Comparison of ENCODE assay signal across 27 cellular contexts in the genomic region with DNA sequence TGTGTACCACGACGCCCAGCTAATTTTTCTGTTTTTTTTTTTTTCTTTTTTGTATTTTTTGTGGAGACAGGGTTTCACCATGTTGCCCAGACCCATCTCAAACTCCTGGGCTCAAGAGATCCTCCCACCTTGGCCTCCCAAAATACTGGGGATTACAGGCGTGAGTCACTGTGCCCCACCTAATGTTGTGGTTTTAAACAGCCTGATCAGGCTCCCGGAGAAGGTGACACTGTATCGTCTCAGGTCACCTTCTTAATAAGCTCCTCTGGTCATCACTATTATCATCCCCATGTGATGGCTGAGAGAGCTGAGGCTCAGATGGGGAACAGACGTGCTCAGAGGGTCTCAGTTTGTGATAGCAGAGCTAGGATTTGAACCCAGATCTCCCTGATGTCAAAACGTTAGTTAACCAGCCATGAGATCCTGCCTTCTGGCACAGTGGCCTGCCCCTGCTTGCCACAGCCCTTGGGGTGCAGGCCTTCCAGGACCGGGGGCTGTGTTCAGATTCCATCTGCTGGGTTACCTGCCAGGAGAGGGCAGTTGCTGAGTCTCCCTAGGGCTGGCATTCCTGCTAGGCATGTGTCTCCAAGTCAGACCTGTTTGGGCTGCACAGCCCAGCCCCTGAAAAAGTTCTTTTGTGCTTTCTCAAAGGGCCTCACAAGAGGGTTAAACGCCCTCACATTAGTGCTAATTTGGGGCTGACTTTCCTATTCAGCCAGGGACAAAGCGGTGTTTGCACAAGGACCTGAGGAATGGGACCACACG. TPM values are rescaled to one million over a fixed set of nuclear protein-coding genes. Genes with fewer than 3 reads are reported as not detected.
DNase-seq lines count a peak whose midpoint lies in the region; ATAC-seq and TF ChIP-seq lines count a peak whose summit lies in the region.
"Had no signal": no experiment of that assay in that cellular context is flagged by ENCODE, and none has a peak within 500 bp of the region (broad histone marks: within the 10 kb centered on the region; RNA-seq: fewer than 3 reads in every experiment).

No MANE protein-coding gene starts in this region.

- no peaks in the 10 kb centered on the region for H3K9me3 ChIP-seq in WERI-Rb-1 (ENCODE audit: severe bottlenecking)
- H3K9me3 ChIP-seq: ascending aorta, stomach, upper lobe of left lung had no signal

- H3K36me3 Mint-ChIP-seq in WTC11 (no peaks in the 10 kb centered on the region), type B pancreatic cell (no peaks in the 10 kb centered on the region)
- no peaks in the 10 kb centered on the region for H3K36me3 Mint-ChIP-seq in activated T-helper 1 cell treated with anti-CD3 and anti-CD28 coated beads, Interleukin-12 subunit alpha, Interleukin-12 subunit beta, Interleukin-2, Interleukin-4 antibody, amounts not matched to agents 30 ng/mL and 10 ng/mL and 1 ng/mL, durations not matched to agents 14 hours and 24 hours and 36 hours (ENCODE audit: low read depth)
- H3K36me3 Mint-ChIP-seq: activated naive CD8-positive, alpha-beta T cell; memory B cell had no signal

- CTCF ChIA-PET in WTC11 (lab: Charles Lee) = interaction anchor here (0.6 to 2.2 kb wide), 9 partner anchors 22 to 181 kb away, joined by 3 to 13 read pairs (median 3); no protein-coding TSS in a partner anchor

- intact Hi-C loops in activated T-helper 1 cell treated with anti-CD3 and anti-CD28 coated beads, Interleukin-12 subunit alpha, Interleukin-12 subunit beta, Interleukin-2, Interleukin-4 antibody, amounts not matched to agents 30 ng/mL and 10 ng/mL and 1 ng/mL, durations not matched to agents 14 hours and 24 hours and 36 hours (cut with micrococcal nuclease) = no loop called here

- no peaks in the 10 kb centered on the region for H3K36me3 ChIP-seq in WERI-Rb-1
- H3K36me3 ChIP-seq: ascending aorta, stomach, upper lobe of left lung had no signal

- POLR2A ChIA-PET in WTC11 (lab: Charles Lee) = interaction anchor here (0.6 to 0.7 kb wide), 2 partner anchors 77 to 79 kb away, joined by 3 read pairs; no protein-coding TSS in a partner anchor

- peak; percentile 93 for ATAC-seq in WTC11
- ATAC-seq: activated CD4-positive, alpha-beta T cell treated with anti-CD3 and anti-CD28 coated beads for 36 hours; GM12878; left cardiac atrium had no signal

- no peak overlapping the region for H3K27ac ChIP-seq in WERI-Rb-1
- H3K27ac ChIP-seq: ascending aorta, dorsolateral prefrontal cortex, stomach, upper lobe of left lung had no signal

- no peak overlapping the region for H3K4me3 ChIP-seq in WERI-Rb-1 (ENCODE audit: low read depth, low read length)
- H3K4me3 ChIP-seq: ascending aorta, dorsolateral prefrontal cortex, GM12878, stomach, upper lobe of left lung had no signal

- H3K27ac Mint-ChIP-seq in WTC11 = peak overlapping the region; percentile 91
- peak overlapping the region; percentile 75 for H3K27ac Mint-ChIP-seq in type B pancreatic cell
- no peak overlapping the region for H3K27ac Mint-ChIP-seq in activated T-helper 1 cell treated with anti-CD3 and anti-CD28 coated beads, Interleukin-12 subunit alpha, Interleukin-12 subunit beta, Interleukin-2, Interleukin-4 antibody, amounts not matched to agents 30 ng/mL and 10 ng/mL and 1 ng/mL, durations not matched to agents 14 hours and 24 hours and 36 hours
- H3K27ac Mint-ChIP-seq: activated CD4-positive, alpha-beta T cell treated with anti-CD3 and anti-CD28 coated beads for 36 hours; activated naive CD8-positive, alpha-beta T cell; activated T-helper 2 cell treated with anti-CD3 and anti-CD28 coated beads, Interferon-gamma antibody, Interleukin-2, Interleukin-4, amounts not matched to agents 10 μg/mL and 5 μg/mL and 100 μg/mL, durations not matched to agents 14 hours and 24 hours and 36 hours; B cell; HFFc6; memory B cell had no signal

- 0 out of 2 replicates have a peak overlapping the region, but pooled peaks have one; percentile 10 for H3K4me3 Mint-ChIP-seq in WTC11
- no peak overlapping the region for H3K4me3 Mint-ChIP-seq in type B pancreatic cell
- H3K4me3 Mint-ChIP-seq in activated T-helper 1 cell treated with anti-CD3 and anti-CD28 coated beads, Interleukin-12 subunit alpha, Interleukin-12 subunit beta, Interleukin-2, Interleukin-4 antibody, amounts not matched to agents 30 ng/mL and 10 ng/mL and 1 ng/mL, durations not matched to agents 14 hours and 24 hours and 36 hours = no peak overlapping the region
- H3K4me3 Mint-ChIP-seq: activated CD4-positive, alpha-beta T cell treated with anti-CD3 and anti-CD28 coated beads for 36 hours; activated naive CD8-positive, alpha-beta T cell; B cell; HFFc6; memory B cell had no signal

- H3K4me1 Mint-ChIP-seq in WTC11 (peaks cover 20% of the 10 kb centered on the region), type B pancreatic cell (ENCODE audit: unreplicated experiment) (peaks cover 19% of the 10 kb centered on the region)
- H3K4me1 Mint-ChIP-seq in activated T-helper 1 cell treated with anti-CD3 and anti-CD28 coated beads, Interleukin-12 subunit alpha, Interleukin-12 subunit beta, Interleukin-2, Interleukin-4 antibody, amounts not matched to agents 30 ng/mL and 10 ng/mL and 1 ng/mL, durations not matched to agents 14 hours and 24 hours and 36 hours (ENCODE audit: low read depth) = no peaks in the 10 kb centered on the region
- H3K4me1 Mint-ChIP-seq: activated CD4-positive, alpha-beta T cell treated with anti-CD3 and anti-CD28 coated beads for 36 hours; B cell; memory B cell had no signal

- peak; percentile 37 for DNase-seq in activated CD8-positive, alpha-beta memory T cell treated with anti-CD3 and anti-CD28 coated beads for 24 hours
- DNase-seq in activated CD8-positive, alpha-beta memory T cell treated with anti-CD3 and anti-CD28 coated beads, Interleukin-2, amount 50 U/mL, for 4 hours = no peak
- DNase-seq in WTC11 (ENCODE audit: low spot score) (peak; percentile 40), iPS DF 19.7 (ENCODE audit: low read depth, low spot score) (peak; percentile 75), type B pancreatic cell (ENCODE audit: extremely low spot score, unreplicated experiment) (no peak), WERI-Rb-1 (no peak), NCI-H1930 (lab: John Stamatoyannopoulos, UW) (no peak)
- no peak for DNase-seq in activated T-helper 1 cell treated with anti-CD3 and anti-CD28 coated beads, Interleukin-12 subunit alpha, Interleukin-12 subunit beta, Interleukin-2, Interleukin-4 antibody, amounts not matched to agents 30 ng/mL and 10 ng/mL and 1 ng/mL, durations not matched to agents 14 hours and 24 hours and 36 hours (ENCODE audit: low spot score)
- DNase-seq: activated CD4-positive, alpha-beta T cell treated with anti-CD3 and anti-CD28 coated beads for 36 hours; dorsolateral prefrontal cortex; HFFc6; left cardiac atrium; NCI-H1436 treated with DMSO at 0.1 percent for 48 hours; NCI-H82; OCI-M1; SIG-M5; stimulated activated CD4-positive, alpha-beta T cell treated with anti-CD3 and anti-CD28 coated beads, Interleukin-12 subunit alpha, Interleukin-12 subunit beta, amount 100 ng/mL, for 4 hours; stomach had no signal

- H3K9me3 Mint-ChIP-seq in WTC11 (no peaks in the 10 kb centered on the region), type B pancreatic cell (no peaks in the 10 kb centered on the region)
- no peaks in the 10 kb centered on the region for H3K9me3 Mint-ChIP-seq in activated T-helper 1 cell treated with anti-CD3 and anti-CD28 coated beads, Interleukin-12 subunit alpha, Interleukin-12 subunit beta, Interleukin-2, Interleukin-4 antibody, amounts not matched to agents 30 ng/mL and 10 ng/mL and 1 ng/mL, durations not matched to agents 14 hours and 24 hours and 36 hours
- H3K9me3 Mint-ChIP-seq: activated T-helper 2 cell treated with anti-CD3 and anti-CD28 coated beads, Interferon-gamma antibody, Interleukin-2, Interleukin-4, amounts not matched to agents 10 μg/mL and 5 μg/mL and 100 μg/mL, durations not matched to agents 14 hours and 24 hours and 36 hours; HFFc6; memory B cell had no signal

- no peak for TF ChIP-seq CTCF in WTC11 (IDR thresholded peaks at IDR 0.05)
- no peak for TF ChIP-seq CTCF in type B pancreatic cell (conservative IDR thresholded peaks at IDR 0.05)
- TF ChIP-seq CTCF in WERI-Rb-1 (IDR thresholded peaks at IDR 0.05; ENCODE audit: low read depth, low read length) = no peak

- no peaks in the 10 kb centered on the region for H3K27me3 ChIP-seq in WERI-Rb-1 (ENCODE audit: insufficient read depth, low read depth, severe bottlenecking)
- H3K27me3 ChIP-seq: ascending aorta, stomach, upper lobe of left lung had no signal

- peaks cover 7% of the 10 kb centered on the region for H3K27me3 Mint-ChIP-seq in WTC11 (ENCODE audit: low read depth)
- H3K27me3 Mint-ChIP-seq in type B pancreatic cell = peaks cover 4% of the 10 kb centered on the region
- H3K27me3 Mint-ChIP-seq in activated T-helper 1 cell treated with anti-CD3 and anti-CD28 coated beads, Interleukin-12 subunit alpha, Interleukin-12 subunit beta, Interleukin-2, Interleukin-4 antibody, amounts not matched to agents 30 ng/mL and 10 ng/mL and 1 ng/mL, durations not matched to agents 14 hours and 24 hours and 36 hours (ENCODE audit: insufficient read depth) = peaks cover 15% of the 10 kb centered on the region
- H3K27me3 Mint-ChIP-seq: activated CD4-positive, alpha-beta T cell treated with anti-CD3 and anti-CD28 coated beads for 36 hours; activated naive CD8-positive, alpha-beta T cell had no signal

TF ChIP-seq in WTC11, 78 proteins besides CTCF, POLR2A, EP300 and RAD21:
- TF ChIP-seq ETV6 (CRISPR knock-in tag; IDR thresholded peaks at IDR 0.05) = peak; percentile 61; the same call in 1 of the 2 replicates
- TF ChIP-seq, protein P1, sequence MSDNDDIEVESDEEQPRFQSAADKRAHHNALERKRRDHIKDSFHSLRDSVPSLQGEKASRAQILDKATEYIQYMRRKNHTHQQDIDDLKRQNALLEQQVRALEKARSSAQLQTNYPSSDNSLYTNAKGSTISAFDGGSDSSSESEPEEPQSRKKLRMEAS (CRISPR knock-in tag; IDR thresholded peaks at IDR 0.05) = peak; percentile 39; the same call in 1 of the 2 replicates
- no peak for TF ChIP-seq ZNF416 (CRISPR knock-in tag; IDR thresholded peaks at IDR 0.05)
- TF ChIP-seq FOXK1 (CRISPR knock-in tag; IDR thresholded peaks at IDR 0.05) = 0 out of 2 replicates have a peak, but pooled peaks have one; percentile 35
- TF ChIP-seq TEAD1 (CRISPR knock-in tag; IDR thresholded peaks at IDR 0.05) = peak; percentile 59; the same call in 1 of the 2 replicates

RNA-seq across cellular contexts. Expression of a gene that starts 32.7 kb away (rescaled TPM):
- 1.5 to 3.0 TPM (median 2.5 TPM) in 3 replicates for total RNA-seq in WTC11 (2021)
- total RNA-seq in type B pancreatic cell (ENCODE audit: low replicate concordance) = 70.6 and 194 TPM in 2 replicates
- not detected in 2 replicates for total RNA-seq in activated T-helper 1 cell treated with anti-CD3 and anti-CD28 coated beads, Interleukin-12 subunit alpha, Interleukin-12 subunit beta, Interleukin-2, Interleukin-4 antibody, amounts not matched to agents 30 ng/mL and 10 ng/mL and 1 ng/mL, durations not matched to agents 14 hours and 24 hours and 36 hours
- total RNA-seq: activated CD4-positive, alpha-beta T cell treated with anti-CD3 and anti-CD28 coated beads for 36 hours; activated T-helper 2 cell treated with anti-CD3 and anti-CD28 coated beads, Interferon-gamma antibody, Interleukin-2, Interleukin-4, amounts not matched to agents 10 μg/mL and 5 μg/mL and 100 μg/mL, durations not matched to agents 14 hours and 24 hours and 36 hours; ascending aorta; B cell; frontal cortex; HFFc6; osteoblast had no signal

Comparison
In these comparisons a context has a peak if more than half of its experiments do, and no peak if none do; other contexts are left out.
1. DNase-seq: peak in activated CD8-positive, alpha-beta memory T cell treated with anti-CD3 and anti-CD28 coated beads for 24 hours (single experiment), WTC11 (single experiment) and iPS DF 19.7 (single experiment); none in activated CD8-positive, alpha-beta memory T cell treated with anti-CD3 and anti-CD28 coated beads, Interleukin-2, amount 50 U/mL, for 4 hours (single experiment), type B pancreatic cell (single experiment), activated T-helper 1 cell treated with anti-CD3 and anti-CD28 coated beads, Interleukin-12 subunit alpha, Interleukin-12 subunit beta, Interleukin-2, Interleukin-4 antibody, amounts not matched to agents 30 ng/mL and 10 ng/mL and 1 ng/mL, durations not matched to agents 14 hours and 24 hours and 36 hours (single experiment), WERI-Rb-1 (single experiment) and NCI-H1930 (0 of 2).
2. RNA of a gene that starts 32.7 kb away (total RNA-seq): 70.6 to 194 TPM in type B pancreatic cell; 1.5 to 3.0 TPM in WTC11 and not detected in activated T-helper 1 cell treated with anti-CD3 and anti-CD28 coated beads, Interleukin-12 subunit alpha, Interleukin-12 subunit beta, Interleukin-2, Interleukin-4 antibody, amounts not matched to agents 30 ng/mL and 10 ng/mL and 1 ng/mL, durations not matched to agents 14 hours and 24 hours and 36 hours; every median in the first group is over 10 times any median in the second.